In the genomic region with DNA sequence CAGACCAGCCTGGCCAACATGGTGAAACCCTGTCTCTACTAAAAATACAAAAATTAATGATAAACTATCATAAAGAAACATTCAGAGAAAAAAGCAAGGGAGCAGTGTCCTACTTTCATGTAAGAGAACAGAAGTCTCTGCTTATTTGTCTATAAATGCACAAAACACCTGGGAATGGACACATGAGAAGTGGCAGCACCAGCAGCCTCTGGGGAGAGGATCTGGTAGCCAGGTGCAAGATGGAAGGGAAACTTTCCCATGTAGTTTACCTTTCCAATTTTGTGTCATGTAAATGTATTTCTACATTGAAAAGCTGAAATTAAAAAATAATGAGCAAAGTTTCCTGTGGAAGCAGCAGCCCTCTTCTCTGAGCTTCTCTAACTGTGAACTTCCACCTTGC, we compare ENCODE assay signal across 20 cellular contexts. TPM values are rescaled to one million over a fixed set of nuclear protein-coding genes. Genes with fewer than 3 reads are reported as not detected.
A peak's percentile ranks its signal among the peaks of the same experiment; 100 is the strongest.
DNase-seq lines count a peak whose midpoint lies in the region; TF ChIP-seq lines count a peak whose summit lies in the region.
"Had no signal": no experiment of that assay in that cellular context is flagged by ENCODE, and none has a peak within 500 bp of the region (broad histone marks: within the 10 kb centered on the region; RNA-seq: fewer than 3 reads in every experiment).

No MANE protein-coding gene starts in this region.

- dilution Hi-C loops in mammary epithelial cell (cut with HindIII; ENCODE audit: low sequenced_read_pairs): no loop called here

- H3K4me3 ChIP-seq in mammary epithelial cell (replicated peaks in 1 of 3; ENCODE audit: insufficient read depth in 1 of 3, low read depth in 2 of 3, low read length in 3 of 3) (no peak overlapping the region), testis (no peak overlapping the region), esophagus muscularis mucosa (no peak overlapping the region)
- H3K4me3 ChIP-seq: BLaER1 treated with 17β-estradiol and CSF1 and Interleukin-3, amounts not matched to agents 10 nM and 100 nM had no signal

- H3K9me3 Mint-ChIP-seq in MCF 10A (ENCODE audit: unreplicated experiment): no peaks in the 10 kb centered on the region

- no peaks in the 10 kb centered on the region for H3K27me3 Mint-ChIP-seq in MCF 10A (ENCODE audit: insufficient read depth, unreplicated experiment)

- peaks cover 27% of the 10 kb centered on the region for H3K36me3 Mint-ChIP-seq in MCF 10A (ENCODE audit: insufficient read depth, unreplicated experiment)

- POLR2A ChIA-PET in MCF 10A (lab: Yijun Ruan, JAX) (interaction anchor here (0.7 to 5.3 kb wide), 6 partner anchors 9 to 83 kb away, joined by 3 to 51 read pairs (median 3); a partner anchor contains a TSS), RWPE1 (lab: Yijun Ruan, JAX; ENCODE audit: low non-redundant PET) (no interaction called here)

- H3K9me3 ChIP-seq in mammary epithelial cell (replicated peaks; ENCODE audit: insufficient read depth, low read length): no peaks in the 10 kb centered on the region
- no peaks in the 10 kb centered on the region for H3K9me3 ChIP-seq in testis
- H3K9me3 ChIP-seq in esophagus muscularis mucosa: no peaks in the 10 kb centered on the region

- H3K4me1 ChIP-seq in mammary epithelial cell (ENCODE audit: insufficient read depth, low read length) (no peaks in the 10 kb centered on the region), testis (peaks cover 15% of the 10 kb centered on the region), esophagus muscularis mucosa (peaks cover 0 to 36% (median 27%) of the 10 kb centered on the region in 4 donors)

- H3K27ac Mint-ChIP-seq in MCF 10A (ENCODE audit: low read depth, unreplicated experiment): peak overlapping the region; percentile 90

- H4K20me1 ChIP-seq in mammary epithelial cell (ENCODE audit: insufficient read depth, low read length): peaks cover 2% of the 10 kb centered on the region

- CTCF ChIA-PET in MCF 10A (lab: Yijun Ruan, JAX): interaction anchor here (0.6 to 1.7 kb wide), 4 partner anchors 19 to 1151 kb away, joined by 3 to 5 read pairs (median 4); no protein-coding TSS in a partner anchor
- CTCF ChIA-PET in mammary epithelial cell (lab: Charles Lee; ENCODE audit: low non-redundant PET): interaction anchor here (0.9 kb wide), 1 partner anchor 129 kb away, joined by 3 read pairs; no protein-coding TSS in a partner anchor
- CTCF ChIA-PET in RWPE1 (lab: Yijun Ruan, JAX): interaction anchor here (0.5 kb wide), 1 partner anchor 15 kb away, joined by 3 read pairs; no protein-coding TSS in a partner anchor

- H2AFZ ChIP-seq in mammary epithelial cell (ENCODE audit: low read depth, low read length): no peak overlapping the region

- H3K4me3 Mint-ChIP-seq in MCF 10A (ENCODE audit: unreplicated experiment): no peak overlapping the region
- H3K4me3 Mint-ChIP-seq: CD8-positive, alpha-beta T cell had no signal

- in situ Hi-C loops in mammary epithelial cell (cut with MboI; ENCODE audit: low sequenced_read_pairs in 2 of 2): no loop called here

- intact Hi-C loops in MCF 10A (cut with micrococcal nuclease) (no loop called here), mammary epithelial cell (cut with micrococcal nuclease) (no loop called here), testis (cut with DNase I; ENCODE audit: low total_unique reads) (no loop called here), esophagus muscularis mucosa (cut with DNase I) (no loop called here)

- no peaks in the 10 kb centered on the region for H3K36me3 ChIP-seq in mammary epithelial cell (ENCODE audit: insufficient read depth, low read length)
- H3K36me3 ChIP-seq in testis (ENCODE audit: low read depth, missing control alignments): no peaks in the 10 kb centered on the region
- no peaks in the 10 kb centered on the region for H3K36me3 ChIP-seq in esophagus muscularis mucosa

- TF ChIP-seq POLR2A in testis (IDR thresholded peaks at IDR 0.05): no peak
- no peak for TF ChIP-seq POLR2A in esophagus muscularis mucosa (IDR thresholded peaks at IDR 0.05; ENCODE audit: low read depth)

- peaks cover 14% of the 10 kb centered on the region for H3K4me1 Mint-ChIP-seq in MCF 10A (ENCODE audit: insufficient read depth, unreplicated experiment)

- TF ChIP-seq CTCF in MCF 10A (IDR thresholded peaks at IDR 0.05; ENCODE audit: unreplicated experiment) (no peak), mammary epithelial cell (conservative IDR thresholded peaks at IDR 0.05 in 1 of 2, IDR thresholded peaks at IDR 0.05 in 1 of 2; ENCODE audit: extremely low read depth in 1 of 2, insufficient read depth in 1 of 2, low read depth in 1 of 2, low read length in 2 of 2) (no peak), RWPE1 (conservative IDR thresholded peaks at IDR 0.05; ENCODE audit: low read depth) (no peak), testis (IDR thresholded peaks at IDR 0.05) (no peak), esophagus muscularis mucosa (IDR thresholded peaks at IDR 0.05) (no peak)

- H3K79me2 ChIP-seq in mammary epithelial cell (ENCODE audit: insufficient read depth, low read length): peaks cover 80% of the 10 kb centered on the region

- no peak overlapping the region for H3K4me2 ChIP-seq in mammary epithelial cell (ENCODE audit: insufficient read depth, low read depth, low read length)
- H3K4me2 ChIP-seq: KMS-11 had no signal

- BruUV-seq in MCF 10A (replicated peaks; lab: Mats Ljungman, UMichigan) (no TSS peak), mammary epithelial cell (replicated peaks; lab: Mats Ljungman, UMichigan) (no TSS peak)

- no peak for DNase-seq in MCF 10A (ENCODE audit: unreplicated experiment)
- DNase-seq in mammary epithelial cell: no peak
- DNase-seq in RWPE1 (ENCODE audit: low spot score): no peak
- DNase-seq in islet precursor cell: peak; percentile 1
- DNase-seq in testis: peak; percentile 2
- DNase-seq in GM19240 (ENCODE audit: insufficient read length, low spot score): no peak
- no peak for DNase-seq in SKM-1 treated with dmso at 0.1 percent for 144 hours (lab: John Stamatoyannopoulos, UW; ENCODE audit: unreplicated experiment)
- DNase-seq in esophagus muscularis mucosa (ENCODE audit: extremely low spot score): no peak
- DNase-seq: ACHN; Calu3; CD8-positive, alpha-beta T cell; DMS153; IMR-90; MV-4-11; NCI-H1105 treated with DMSO at 0.1 percent for 48 hours; NCI-H2029 treated with DMSO at 0.1 percent for 48 hours; NCI-H510A; NK-92 treated with Interleukin-12 subunit alpha and Interleukin-12 subunit beta, amount 100 ng/mL, for 24 hours had no signal

- H3K27me3 ChIP-seq in mammary epithelial cell (ENCODE audit: insufficient read depth, low read length) (no peaks in the 10 kb centered on the region), testis (no peaks in the 10 kb centered on the region), esophagus muscularis mucosa (no peaks in the 10 kb centered on the region)
- H3K27me3 ChIP-seq: BLaER1 treated with 17β-estradiol and CSF1 and Interleukin-3, amounts not matched to agents 10 nM and 100 nM had no signal

- H3K9ac ChIP-seq in mammary epithelial cell (ENCODE audit: insufficient read depth, low read length): no peak overlapping the region
- H3K9ac ChIP-seq: KMS-11 had no signal

- H3K27ac ChIP-seq in mammary epithelial cell (ENCODE audit: insufficient read depth, low read depth, low read length): no peak overlapping the region
- peak overlapping the region; percentile 59; the same call in 1 of the 2 replicates for H3K27ac ChIP-seq in RWPE1
- no peak overlapping the region for H3K27ac ChIP-seq in testis
- no peak overlapping the region for H3K27ac ChIP-seq in esophagus muscularis mucosa (replicated peaks in 1 of 4)
- H3K27ac ChIP-seq: BLaER1 treated with 17β-estradiol and CSF1 and Interleukin-3, amounts not matched to agents 10 nM and 100 nM; KMS-11 had no signal

- TF ChIP-seq EP300 in esophagus muscularis mucosa (IDR thresholded peaks at IDR 0.05): no peak

RNA-seq across cellular contexts. Expression of a gene that starts 18.8 kb away (rescaled TPM):
- total RNA-seq in MCF 10A (2022) (84.3 and 87.8 TPM in 2 replicates), mammary epithelial cell (10 to 100 TPM; 72.5 to 75.4 TPM), testis (100 to 1,000 TPM; 276 to 313 TPM), esophagus muscularis mucosa (100 to 1,000 TPM in 1 of 4 donors, 10 to 100 TPM in 3; 67.6 to 104 (median 79.9) TPM)
- polyA plus RNA-seq in mammary epithelial cell (31.8 TPM), testis (ENCODE audit: insufficient read depth, low read depth, low replicate concordance) (120 TPM)
- 154 TPM for polyA minus RNA-seq in mammary epithelial cell

RNA-seq across cellular contexts. Expression of a gene that starts 56.5 kb away (rescaled TPM):
- total RNA-seq in MCF 10A (2022) (32.5 and 33.5 TPM in 2 replicates), mammary epithelial cell (10 to 100 TPM; 22.3 to 38.2 TPM), testis (10 to 100 TPM; 39.7 to 44.1 TPM), esophagus muscularis mucosa (10 to 100 TPM; 19.0 to 20.8 (median 19.2) TPM)
- polyA plus RNA-seq in mammary epithelial cell (68.1 TPM), testis (ENCODE audit: insufficient read depth, low read depth, low replicate concordance) (68.4 TPM)
- 70.4 TPM for polyA minus RNA-seq in mammary epithelial cell

Comparison
In these comparisons a context has a peak if more than half of its experiments do, and no peak if none do; other contexts are left out.
1. DNase-seq: peak in islet precursor cell (single experiment) and testis (single experiment); none in MCF 10A (single experiment), mammary epithelial cell (single experiment), RWPE1 (single experiment), GM19240 (single experiment), SKM-1 treated with dmso at 0.1 percent for 144 hours (single experiment) and esophagus muscularis mucosa (single experiment).